In the genomic region with DNA sequence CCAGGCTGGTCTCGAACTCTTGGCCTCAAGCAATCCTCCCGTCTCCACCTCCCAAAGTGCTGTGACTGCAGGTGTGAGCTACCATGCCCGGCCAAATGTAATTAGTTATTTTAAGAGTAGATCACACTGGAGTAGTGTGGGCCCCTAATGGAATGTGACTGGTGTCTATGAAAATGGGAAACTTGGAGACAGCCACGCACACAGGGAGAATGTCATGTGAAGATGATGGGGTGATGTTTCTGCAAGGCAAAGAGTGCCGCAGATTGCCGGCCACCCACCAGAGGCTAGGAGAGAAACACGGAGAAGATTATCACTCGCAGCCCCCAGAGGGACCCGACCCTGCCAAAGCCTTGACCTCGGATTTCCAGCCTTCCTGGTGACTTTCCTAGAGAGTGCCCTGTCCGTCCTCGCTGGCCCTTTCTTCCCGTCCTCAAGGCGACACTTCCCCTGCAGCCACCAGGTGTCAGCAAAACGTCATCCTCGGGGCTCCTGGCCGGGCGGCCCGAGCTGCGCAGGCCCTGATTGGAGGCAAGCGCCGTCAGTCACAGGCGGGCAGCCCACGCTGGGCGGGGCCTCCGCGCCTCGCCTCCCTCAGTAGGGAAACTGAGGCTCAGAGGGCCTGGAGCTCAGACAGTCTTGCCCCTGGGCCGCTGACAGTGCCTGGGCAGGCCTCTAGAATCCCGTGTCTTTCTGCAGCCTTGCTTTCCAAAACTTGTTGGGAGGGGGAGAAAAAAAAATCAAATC, we compare ENCODE assay signal across 9 cellular contexts. TPM values are rescaled to one million over a fixed set of nuclear protein-coding genes. Genes with fewer than 3 reads are reported as not detected.
A peak's percentile ranks its signal among the peaks of the same experiment; 100 is the strongest.
DNase-seq lines count a peak whose midpoint lies in the region; ATAC-seq and TF ChIP-seq lines count a peak whose summit lies in the region.
"Had no signal": no experiment of that assay in that cellular context is flagged by ENCODE, and none has a peak within 500 bp of the region (broad histone marks: within the 10 kb centered on the region; RNA-seq: fewer than 3 reads in every experiment).

No MANE protein-coding gene starts in this region.

- no peaks in the 10 kb centered on the region for H3K9me3 Mint-ChIP-seq in activated naive CD4-positive, alpha-beta T cell treated with anti-CD3 and anti-CD28 coated beads, Interleukin-2, amount 50 U/mL, for 72 hours

- peak; percentile 97 to 99 for ATAC-seq in activated naive CD4-positive, alpha-beta T cell treated with anti-CD3 and anti-CD28 coated beads, Interleukin-2, amount 50 U/mL, for 72 hours

- H3F3A ChIP-seq in Loucy (ENCODE audit: low read depth): no peaks in the 10 kb centered on the region

- peak; percentile 39 for DNase-seq in NK-92 treated with Interleukin-12 subunit alpha and Interleukin-12 subunit beta, amount 100 ng/mL, for 24 hours (lab: John Stamatoyannopoulos, UW)
- DNase-seq in NK-92 (lab: John Stamatoyannopoulos, UW; ENCODE audit: unreplicated experiment) (no peak), SK-MEL-5 (ENCODE audit: low read depth, low spot score) (peak; percentile 87), head of caudate nucleus (peak; percentile 33 to 83 (median 68)), posterior cingulate gyrus (peak; percentile 36 to 96 (median 66)), OCI-M2 (lab: John Stamatoyannopoulos, UW; ENCODE audit: unreplicated experiment) (no peak)
- peak; percentile 77 to 84 for DNase-seq in activated naive CD4-positive, alpha-beta T cell treated with anti-CD3 and anti-CD28 coated beads, Interleukin-2, amount 50 U/mL, for 72 hours (ENCODE audit: low spot score in 2 of 2)

- H3K4me1 ChIP-seq in Loucy (ENCODE audit: insufficient read depth, low read length, poor library complexity, severe bottlenecking): no peaks in the 10 kb centered on the region

- in situ Hi-C loops in SK-MEL-5 (cut with HindIII; ENCODE audit: low pct_unique_long_range_greater_than_20kb, low sequenced_read_pairs): no loop called here

- no peak overlapping the region for H3K4me2 ChIP-seq in Loucy (ENCODE audit: low read depth, low read length, poor library complexity, severe bottlenecking)

- H3K9me3 ChIP-seq in Loucy (ENCODE audit: insufficient read depth, low read depth, low read length): no peaks in the 10 kb centered on the region

- H3K27me3 ChIP-seq in Loucy (ENCODE audit: insufficient read depth, low read length, poor library complexity, severe bottlenecking): no peaks in the 10 kb centered on the region

- H3K36me3 ChIP-seq in Loucy (ENCODE audit: insufficient read depth, low read length): no peaks in the 10 kb centered on the region

- H3K9me2 ChIP-seq in Loucy (replicated peaks; ENCODE audit: low read depth, low read length): no peaks in the 10 kb centered on the region

- H3K9ac ChIP-seq in Loucy (ENCODE audit: low read depth, low read length, poor library complexity, severe bottlenecking): no peak overlapping the region

- peak; percentile 81 for TF ChIP-seq CTCF in Loucy (conservative IDR thresholded peaks at IDR 0.05; ENCODE audit: low read length)

- H4K20me1 ChIP-seq in Loucy (ENCODE audit: insufficient read depth, low read length, poor library complexity, severe bottlenecking): no peaks in the 10 kb centered on the region

- intact Hi-C loops in head of caudate nucleus (cut with DNase I) (no loop called here), posterior cingulate gyrus (cut with DNase I) (no loop called here)

- no peak overlapping the region for H3K4me3 ChIP-seq in Loucy (ENCODE audit: low read length, poor library complexity, severe bottlenecking)
- H3K4me3 ChIP-seq: skin epidermis had no signal

- no peak overlapping the region; the same call in 1 of the 2 replicates for H2AFZ ChIP-seq in Loucy (ENCODE audit: low read length)

- H3K79me2 ChIP-seq in Loucy (ENCODE audit: insufficient read depth, low read length): no peaks in the 10 kb centered on the region

- no peak overlapping the region for H3K27ac Mint-ChIP-seq in activated naive CD4-positive, alpha-beta T cell treated with anti-CD3 and anti-CD28 coated beads, Interleukin-2, amount 50 U/mL, for 72 hours

- H3K36me3 Mint-ChIP-seq in activated naive CD4-positive, alpha-beta T cell treated with anti-CD3 and anti-CD28 coated beads, Interleukin-2, amount 50 U/mL, for 72 hours: no peaks in the 10 kb centered on the region

RNA-seq across cellular contexts. Expression of a gene that starts 16.3 kb away (rescaled TPM):
- total RNA-seq in SK-MEL-5 (2014; rRNA removed; shearing (Covaris generic)): not detected in 2 replicates
- not detected in 2 replicates for polyA plus RNA-seq in SK-MEL-5 (2015; cell fraction: cytosol; rRNA removed)
- not detected in 2 replicates for polyA plus RNA-seq in SK-MEL-5 (2015; cell fraction: nucleus; rRNA removed)
- not detected for total RNA-seq in activated naive CD4-positive, alpha-beta T cell treated with anti-CD3 and anti-CD28 coated beads, Interleukin-2, amount 50 U/mL, for 72 hours

RNA-seq across cellular contexts. Expression of a gene that starts 36.1 kb away (rescaled TPM):
- 0.24 TPM in 1 of 2 replicates, not detected in the other for total RNA-seq in SK-MEL-5 (2014; rRNA removed; shearing (Covaris generic))
- not detected in 2 replicates for polyA plus RNA-seq in SK-MEL-5 (2015; cell fraction: cytosol; rRNA removed)
- 0.51 TPM in 1 of 2 replicates, not detected in the other for polyA plus RNA-seq in SK-MEL-5 (2015; cell fraction: nucleus; rRNA removed)
- total RNA-seq in activated naive CD4-positive, alpha-beta T cell treated with anti-CD3 and anti-CD28 coated beads, Interleukin-2, amount 50 U/mL, for 72 hours: under 1 TPM in 1 of 2 donors, not detected in 1; 0.80 TPM

Comparison
In these comparisons a context has a peak if more than half of its experiments do, and no peak if none do; other contexts are left out.
1. DNase-seq: peak in NK-92 treated with Interleukin-12 subunit alpha and Interleukin-12 subunit beta, amount 100 ng/mL, for 24 hours (single experiment), SK-MEL-5 (single experiment), activated naive CD4-positive, alpha-beta T cell treated with anti-CD3 and anti-CD28 coated beads, Interleukin-2, amount 50 U/mL, for 72 hours (2 of 2), head of caudate nucleus (42 of 42) and posterior cingulate gyrus (10 of 10); none in NK-92 (single experiment) and OCI-M2 (single experiment).